1 cellular context compared by ENCODE assay signal in the genomic region with DNA sequence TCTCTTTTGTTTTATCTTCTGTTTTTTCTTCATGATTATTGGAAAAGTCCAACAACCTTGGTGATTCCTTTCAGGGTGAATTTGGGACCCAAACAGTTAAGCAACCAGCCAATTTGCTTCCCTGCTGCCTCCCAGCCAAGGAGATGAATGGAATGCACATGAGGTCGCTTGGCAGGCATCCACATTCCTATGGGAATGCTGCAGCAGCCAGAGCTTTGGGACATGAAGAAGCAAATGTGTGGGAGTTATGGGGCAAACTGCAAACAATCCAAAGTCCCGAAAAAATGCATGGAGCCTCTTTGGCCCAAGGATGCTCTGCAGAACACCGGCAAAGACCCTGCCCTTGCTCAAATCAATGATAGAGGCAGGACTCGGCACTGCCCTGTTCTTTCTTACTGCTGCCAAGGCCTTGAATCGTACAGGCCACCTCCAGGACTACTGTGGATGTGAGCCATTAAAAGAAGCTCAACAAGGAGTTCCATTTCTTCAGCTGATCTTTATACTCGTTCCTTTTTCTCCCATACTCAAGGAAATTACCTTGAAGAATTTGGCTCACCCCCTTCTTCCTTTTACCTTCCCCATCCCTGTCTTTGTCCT.
TF ChIP-seq lines count a peak whose summit lies in the region.

No MANE protein-coding gene starts in this region.

TF ChIP-seq in SK-N-SH, 30 proteins besides CTCF, POLR2A, EP300 and RAD21 (continued from another document):
- TF ChIP-seq, protein P1, sequence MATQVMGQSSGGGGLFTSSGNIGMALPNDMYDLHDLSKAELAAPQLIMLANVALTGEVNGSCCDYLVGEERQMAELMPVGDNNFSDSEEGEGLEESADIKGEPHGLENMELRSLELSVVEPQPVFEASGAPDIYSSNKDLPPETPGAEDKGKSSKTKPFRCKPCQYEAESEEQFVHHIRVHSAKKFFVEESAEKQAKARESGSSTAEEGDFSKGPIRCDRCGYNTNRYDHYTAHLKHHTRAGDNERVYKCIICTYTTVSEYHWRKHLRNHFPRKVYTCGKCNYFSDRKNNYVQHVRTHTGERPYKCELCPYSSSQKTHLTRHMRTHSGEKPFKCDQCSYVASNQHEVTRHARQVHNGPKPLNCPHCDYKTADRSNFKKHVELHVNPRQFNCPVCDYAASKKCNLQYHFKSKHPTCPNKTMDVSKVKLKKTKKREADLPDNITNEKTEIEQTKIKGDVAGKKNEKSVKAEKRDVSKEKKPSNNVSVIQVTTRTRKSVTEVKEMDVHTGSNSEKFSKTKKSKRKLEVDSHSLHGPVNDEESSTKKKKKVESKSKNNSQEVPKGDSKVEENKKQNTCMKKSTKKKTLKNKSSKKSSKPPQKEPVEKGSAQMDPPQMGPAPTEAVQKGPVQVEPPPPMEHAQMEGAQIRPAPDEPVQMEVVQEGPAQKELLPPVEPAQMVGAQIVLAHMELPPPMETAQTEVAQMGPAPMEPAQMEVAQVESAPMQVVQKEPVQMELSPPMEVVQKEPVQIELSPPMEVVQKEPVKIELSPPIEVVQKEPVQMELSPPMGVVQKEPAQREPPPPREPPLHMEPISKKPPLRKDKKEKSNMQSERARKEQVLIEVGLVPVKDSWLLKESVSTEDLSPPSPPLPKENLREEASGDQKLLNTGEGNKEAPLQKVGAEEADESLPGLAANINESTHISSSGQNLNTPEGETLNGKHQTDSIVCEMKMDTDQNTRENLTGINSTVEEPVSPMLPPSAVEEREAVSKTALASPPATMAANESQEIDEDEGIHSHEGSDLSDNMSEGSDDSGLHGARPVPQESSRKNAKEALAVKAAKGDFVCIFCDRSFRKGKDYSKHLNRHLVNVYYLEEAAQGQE (IDR thresholded peaks at IDR 0.05; ENCODE audit: low read depth, low read length): peak; percentile 73; the same call in 1 of the 2 replicates
- TF ChIP-seq, protein P2, sequence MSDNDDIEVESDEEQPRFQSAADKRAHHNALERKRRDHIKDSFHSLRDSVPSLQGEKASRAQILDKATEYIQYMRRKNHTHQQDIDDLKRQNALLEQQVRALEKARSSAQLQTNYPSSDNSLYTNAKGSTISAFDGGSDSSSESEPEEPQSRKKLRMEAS (IDR thresholded peaks at IDR 0.05; ENCODE audit: low read depth): peak; percentile 87
- TF ChIP-seq TCF12 (IDR thresholded peaks at IDR 0.05) (peak; percentile 89), RFX5 (IDR thresholded peaks at IDR 0.05; ENCODE audit: low read length) (no peak), RXRA (IDR thresholded peaks at IDR 0.05; ENCODE audit: borderline replicate concordance, low read depth) (peak; percentile 66; the same call in 1 of the 2 replicates)
